In the genomic region with DNA sequence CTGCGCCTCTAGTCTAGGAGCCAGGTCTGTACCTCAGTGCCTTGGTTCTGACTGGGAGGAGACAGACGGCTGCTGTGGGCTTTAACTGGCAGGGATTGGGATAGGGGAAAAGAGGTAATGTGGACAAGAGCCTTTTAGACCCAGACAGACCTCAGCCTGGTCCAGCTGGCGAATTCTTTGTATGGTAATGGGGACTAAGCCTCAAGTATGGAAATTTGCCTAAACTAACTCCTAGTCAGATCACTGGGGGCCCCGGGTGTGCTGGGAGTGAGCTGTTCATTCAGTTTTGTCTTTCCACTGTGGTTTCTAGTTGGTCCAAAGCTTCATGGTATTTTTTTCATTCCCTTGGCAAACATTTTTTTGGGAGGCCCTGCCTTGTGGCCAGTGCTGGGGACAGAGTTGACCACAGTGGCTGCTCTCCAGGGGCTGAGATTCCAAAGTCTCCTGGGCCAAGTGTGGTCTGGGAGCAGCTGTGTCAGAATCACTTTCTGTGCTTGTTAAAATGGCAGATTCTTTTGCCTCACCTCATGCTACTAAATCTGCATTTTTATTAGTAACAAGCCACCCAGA, we compare ENCODE assay signal across 24 cellular contexts. TPM values are rescaled to one million over a fixed set of nuclear protein-coding genes. Genes with fewer than 3 reads are reported as not detected.
A peak's percentile ranks its signal among the peaks of the same experiment; 100 is the strongest.
DNase-seq lines count a peak whose midpoint lies in the region; ATAC-seq, FAIRE-seq and TF ChIP-seq lines count a peak whose summit lies in the region.
"Had no signal": no experiment of that assay in that cellular context is flagged by ENCODE, and none has a peak within 500 bp of the region (broad histone marks: within the 10 kb centered on the region; RNA-seq: fewer than 3 reads in every experiment).

No MANE protein-coding gene starts in this region.

- no peak overlapping the region for H3K9ac ChIP-seq in H1 (replicated peaks in 1 of 4; ENCODE audit: extremely low read depth in 1 of 4, low read depth in 3 of 4, low read length in 3 of 4)
- H3K9ac ChIP-seq: neural progenitor cell had no signal

- H4K20me1 ChIP-seq in H1 (replicated peaks in 1 of 2; ENCODE audit: control insufficient read depth in 1 of 2, insufficient read depth in 2 of 2, low read length in 2 of 2): peaks cover 0 to 1% of the 10 kb centered on the region in 2 experiments

- CTCF ChIA-PET in H1 (lab: Charles Lee; ENCODE audit: partially characterized antibody): interaction anchor here (1.1 to 1.3 kb wide), 2 partner anchors 9 to 123 kb away, joined by 3 to 4 read pairs; no protein-coding TSS in a partner anchor

- no peak overlapping the region for H2BK20ac ChIP-seq in H1 (ENCODE audit: low read length)

- H3K9me3 ChIP-seq in H1 (ENCODE audit: insufficient read depth in 2 of 2, low read depth in 1 of 2, low read length in 1 of 2): no peaks in the 10 kb centered on the region
- no peaks in the 10 kb centered on the region for H3K9me3 ChIP-seq in psoas muscle
- H3K9me3 ChIP-seq: body of pancreas, tibial nerve had no signal

- H3K27ac ChIP-seq in H1 (ENCODE audit: low read depth, low read length) (no peak overlapping the region), psoas muscle (peak overlapping the region; percentile 50)
- H3K27ac ChIP-seq: body of pancreas, foreskin keratinocyte, neural progenitor cell had no signal

- TF ChIP-seq CTCF in H1 (IDR thresholded peaks at IDR 0.05; ENCODE audit: control extremely low read depth in 1 of 3, insufficient read depth in 1 of 3, low read depth in 1 of 3, low read length in 3 of 3): no peak
- no peak for TF ChIP-seq CTCF in psoas muscle (IDR thresholded peaks at IDR 0.05)

- WGBS in H1 (ENCODE audit: extremely low coverage in 1 of 2, insufficient coverage in 1 of 2, insufficient read length in 1 of 2, insufficient replicate concordance in 2 of 2, low coverage in 1 of 2, low lambda C conversion rate in 2 of 2, missing lambda C conversion rate in 1 of 2), 2 experiments: 89% methylated on average over 4 of the region's 4 CpGs; no CpG with 5 or more reads in 1 of the 2 experiments
- WGBS in psoas muscle, 3 donors: 56 to 77% (median 64%) methylated on average over 4 of the region's 4 CpGs

- H3K27me3 ChIP-seq in H1 (replicated peaks in 1 of 4; ENCODE audit: control insufficient read depth in 3 of 4, extremely low read depth in 1 of 4, insufficient read depth in 3 of 4, low read length in 3 of 4): no peaks in the 10 kb centered on the region
- H3K27me3 ChIP-seq in psoas muscle (ENCODE audit: insufficient read depth in 3 of 3, low read length in 2 of 3): no peaks in the 10 kb centered on the region
- H3K27me3 ChIP-seq: body of pancreas, foreskin keratinocyte, neural progenitor cell, tibial nerve had no signal

- H3K14ac ChIP-seq in H1 (ENCODE audit: insufficient read length): no peak overlapping the region

- peak overlapping the region; percentile 65; the same call in 1 of the 2 replicates for H4K8ac ChIP-seq in H1 (ENCODE audit: extremely low read depth, insufficient read depth, low read length)

- H2BK15ac ChIP-seq in H1 (ENCODE audit: low read length): no peak overlapping the region

- no peak for TF ChIP-seq POLR2A in H1 (IDR thresholded peaks at IDR 0.05; ENCODE audit: control extremely low read depth in 1 of 2, low read depth in 2 of 2, low read length in 2 of 2)

- H3K18ac ChIP-seq in H1 (ENCODE audit: extremely low read depth, low read length): no peak overlapping the region

- H3K79me2 ChIP-seq in H1 (ENCODE audit: control insufficient read depth in 1 of 2, insufficient read depth in 2 of 2, low read length in 2 of 2): peaks cover 0 to 4% of the 10 kb centered on the region in 2 experiments; a peak in 1 of 4 replicates

- TF ChIP-seq EP300 in H1 (IDR thresholded peaks at IDR 0.05; ENCODE audit: borderline replicate concordance in 1 of 2, low read depth in 2 of 2, low read length in 2 of 2): no peak

- H3K4ac ChIP-seq in H1 (replicated peaks; ENCODE audit: insufficient read length, low read depth, low read length): no peak overlapping the region

- H3K4me3 ChIP-seq in H1 (ENCODE audit: extremely low read depth in 1 of 4, insufficient read depth in 2 of 4, low read depth in 3 of 4, low read length in 4 of 4) (no peak overlapping the region), psoas muscle (no peak overlapping the region)
- H3K4me3 ChIP-seq: body of pancreas, neural progenitor cell, tibial nerve had no signal

- H3K36me3 ChIP-seq in H1 (ENCODE audit: control insufficient read depth in 2 of 4, insufficient read depth in 4 of 4, low read length in 3 of 4) (no peaks in the 10 kb centered on the region), psoas muscle (ENCODE audit: insufficient read depth in 1 of 2, low read depth in 1 of 2) (no peaks in the 10 kb centered on the region)
- H3K36me3 ChIP-seq: neural progenitor cell had no signal

- H4K5ac ChIP-seq in H1 (ENCODE audit: insufficient read length, low read depth, low read length): no peak overlapping the region

- intact Hi-C loops in psoas muscle (cut with DNase I): no loop called here

- H3K4me2 ChIP-seq in H1 (ENCODE audit: insufficient read depth in 1 of 2, low read depth in 2 of 2, low read length in 2 of 2): no peak overlapping the region
- H3K4me2 ChIP-seq: neural progenitor cell had no signal

- H3K4me1 ChIP-seq in H1 (replicated peaks in 1 of 4; ENCODE audit: control insufficient read depth in 3 of 4, insufficient read depth in 4 of 4, low read length in 3 of 4) (peaks cover 0 to 4% (median 0%) of the 10 kb centered on the region in 4 experiments; a peak in 2 of 7 replicates), psoas muscle (peaks cover 34% of the 10 kb centered on the region)
- H3K4me1 ChIP-seq: body of pancreas, foreskin keratinocyte, neural progenitor cell had no signal

- POLR2A ChIA-PET in H1 (lab: Charles Lee; ENCODE audit: partially characterized antibody): no interaction called here

- no peak overlapping the region for H2BK5ac ChIP-seq in H1 (ENCODE audit: low read depth, low read length)

- no peak for TF ChIP-seq RAD21 in H1 (IDR thresholded peaks at IDR 0.05 in 1 of 2, conservative IDR thresholded peaks at IDR 0.05 in 1 of 2; ENCODE audit: low read depth in 2 of 2, low read length in 2 of 2)

- H3K79me1 ChIP-seq in H1 (ENCODE audit: low read depth, low read length): 0 out of 2 replicates have a peak, but pooled peaks cover 3% of the 10 kb centered on the region

- no peak for FAIRE-seq in H1 (lab: Jason Lieb, UNC)
- FAIRE-seq: H54 had no signal

- H2BK120ac ChIP-seq in H1 (replicated peaks; ENCODE audit: low read depth, low read length): no peak overlapping the region

- no peaks in the 10 kb centered on the region for H3K23me2 ChIP-seq in H1 (ENCODE audit: low read depth, low read length)

- H4K91ac ChIP-seq in H1 (replicated peaks; ENCODE audit: insufficient read length, low read length): no peak overlapping the region

- no peak overlapping the region for H2AK5ac ChIP-seq in H1 (ENCODE audit: low read depth, low read length)

- ATAC-seq in psoas muscle (peak; percentile 59 to 85 (median 70)), GM19324 (IDR thresholded peaks at IDR 0.05; ENCODE audit: low FRiP score, unreplicated experiment) (no peak)
- ATAC-seq: activated CD8-positive, alpha-beta T cell treated with anti-CD3 and anti-CD28 coated beads for 36 hours; activated T-cell treated with anti-CD3 and anti-CD28 coated beads, Interleukin-2, amount 50 U/mL, for 4 hours; body of pancreas; foreskin keratinocyte; stimulated activated naive B cell treated with anti-CD40 and anti-IgM and Interleukin-4, amounts not matched to agents 10 μg/mL and 1 μg/mL and 100 μg/mL, for 72 hours had no signal

- H2BK12ac ChIP-seq in H1 (ENCODE audit: low read depth, low read length): no peak overlapping the region

- H3K23ac ChIP-seq in H1 (ENCODE audit: insufficient read length): no peak overlapping the region

- H2AFZ ChIP-seq in H1 (ENCODE audit: low read length): no peak overlapping the region
- H2AFZ ChIP-seq: neural progenitor cell had no signal

- DNase-seq in EL (peak; percentile 41), M059J (ENCODE audit: low read depth) (peak; percentile 77), H1 (ENCODE audit: low read depth in 1 of 2, low spot score in 2 of 2) (no peak), psoas muscle (peak in 1 of 2 donors; percentile 48), NCI-H2171 (lab: John Stamatoyannopoulos, UW) (no peak), SHP77 (lab: John Stamatoyannopoulos, UW) (no peak), mucosa of gallbladder (ENCODE audit: low spot score) (no peak)
- DNase-seq: activated B cell treated with CpG ODN at 0.5 μM for 24 hours; activated CD8-positive, alpha-beta T cell treated with anti-CD3 and anti-CD28 coated beads for 36 hours; activated naive CD4-positive, alpha-beta T cell treated with anti-CD3 and anti-CD28 coated beads, Interleukin-2, amount 10 ng/mL, durations not matched to agents 7 days and 5 days; activated T-cell treated with anti-CD3 and anti-CD28 coated beads, Interleukin-2, amount 50 U/mL, for 4 hours; body of pancreas; cortex of kidney; foreskin keratinocyte; kidney glomerular epithelial cell; NCI-H1417 treated with DMSO at 0.1 percent for 48 hours; OCI-M1; retina; stimulated activated CD4-positive, alpha-beta T cell treated with anti-CD3 and anti-CD28 coated beads, Interleukin-15, amount 100 ng/mL, for 24 hours; stimulated activated naive B cell treated with anti-CD40 and anti-IgM and Interleukin-4, amounts not matched to agents 10 μg/mL and 1 μg/mL and 100 μg/mL, for 72 hours had no signal

- no peak overlapping the region for H3K56ac ChIP-seq in H1 (replicated peaks; ENCODE audit: insufficient read length, low read depth, low read length)

TF ChIP-seq in H1, 55 proteins besides CTCF, POLR2A, EP300 and RAD21 (continues in another document):
- TF ChIP-seq SAP30 (IDR thresholded peaks at IDR 0.05; ENCODE audit: insufficient read depth, insufficient replicate concordance, low read length) (no peak), POU5F1 (IDR thresholded peaks at IDR 0.05; ENCODE audit: low read depth, low read length) (no peak), HDAC6 (IDR thresholded peaks at IDR 0.05; ENCODE audit: low read depth, low read length) (no peak)
- TF ChIP-seq, protein P1, sequence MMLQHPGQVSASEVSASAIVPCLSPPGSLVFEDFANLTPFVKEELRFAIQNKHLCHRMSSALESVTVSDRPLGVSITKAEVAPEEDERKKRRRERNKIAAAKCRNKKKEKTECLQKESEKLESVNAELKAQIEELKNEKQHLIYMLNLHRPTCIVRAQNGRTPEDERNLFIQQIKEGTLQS (IDR thresholded peaks at IDR 0.05; ENCODE audit: insufficient read depth, low read depth, low read length): no peak

RNA-seq across cellular contexts. Expression of a gene that starts 36.1 kb away (rescaled TPM):
- total RNA-seq in M059J (2014; rRNA removed; shearing (Covaris generic)): 7.3 and 19.2 TPM in 2 replicates
- 24.2 and 24.7 TPM in 2 replicates for total RNA-seq in H1 (2021; fragmentation: NEBNext Ultra II Directional; extraction: Animal tissue kit (Norgen Biotek cat#: 25700))
- polyA plus RNA-seq in H1 (2011; rRNA removed) (7.4 and 9.5 TPM in 2 replicates), psoas muscle (1 to 10 TPM; 5.5 to 8.0 (median 8.0) TPM)
- 7.5 TPM for polyA plus RNA-seq in H1 (2011; cell fraction: cytosol; rRNA removed)
- 22.3 TPM for polyA plus RNA-seq in H1 (2011; cell fraction: nucleus; rRNA removed)
- 10.3 to 13.4 TPM (median 11.9 TPM) in 4 replicates for polyA plus RNA-seq in H1 (2012, experiment 1 of 2)
- 2.6 TPM for polyA plus RNA-seq in H1 (2012, experiment 2 of 2)
- polyA plus RNA-seq in H1 (2013, experiment 1 of 2): 7.3 TPM
- 7.0 TPM for polyA plus RNA-seq in H1 (2013, experiment 2 of 2)
- 35.1 and 37.5 TPM in 2 replicates for polyA minus RNA-seq in H1 (2011; rRNA and poly(A)+ RNA removed)
- polyA minus RNA-seq in H1 (2011; cell fraction: cytosol; rRNA and poly(A)+ RNA removed): 17.6 TPM
- 36.5 TPM for polyA minus RNA-seq in H1 (2011; cell fraction: nucleus; rRNA and poly(A)+ RNA removed)
- total RNA-seq in psoas muscle (10 to 100 TPM; 22.4 to 46.4 (median 24.9) TPM), mucosa of gallbladder (9.5 TPM)

Comparison
In these comparisons a context has a peak if more than half of its experiments do, and no peak if none do; other contexts are left out.
1. DNase-seq: peak in EL (single experiment) and M059J (single experiment); none in H1 (0 of 2), NCI-H2171 (single experiment), SHP77 (0 of 2) and mucosa of gallbladder (single experiment).